In genomic region chr5:138508958-138509357, GRCh38 we compare ENCODE assay signal across 29 cellular contexts. TPM values are rescaled to one million over a fixed set of nuclear protein-coding genes. Genes with fewer than 3 reads are reported as not detected.
A peak's percentile ranks its signal among the peaks of the same experiment; 100 is the strongest.
DNase-seq lines count a peak whose midpoint lies in the region; ATAC-seq, FAIRE-seq and TF ChIP-seq lines count a peak whose summit lies in the region.
"Had no signal": no experiment of that assay in that cellular context is flagged by ENCODE, and none has a peak within 500 bp of the region (broad histone marks: within the 10 kb centered on the region; RNA-seq: fewer than 3 reads in every experiment).

No MANE protein-coding gene starts in this region.

- H3K4me3 Mint-ChIP-seq in MCF 10A (ENCODE audit: unreplicated experiment): no peak overlapping the region
- no peak overlapping the region for H3K4me3 Mint-ChIP-seq in activated T-helper 17 cell treated with anti-CD3 and anti-CD28 coated beads, Interleukin-2, amount 50 U/mL, for 72 hours
- no peak overlapping the region for H3K4me3 Mint-ChIP-seq in mesothelial cell of epicardium
- H3K4me3 Mint-ChIP-seq: activated naive CD4-positive, alpha-beta T cell treated with anti-CD3 and anti-CD28 coated beads, Interleukin-2, amount 50 U/mL, for 24 hours; T-helper 17 cell had no signal

- no peak for TF ChIP-seq CTCF in MCF 10A (IDR thresholded peaks at IDR 0.05; ENCODE audit: unreplicated experiment)
- no peak for TF ChIP-seq CTCF in breast epithelium (IDR thresholded peaks at IDR 0.05)
- no peak for TF ChIP-seq CTCF in lower lobe of right lung (IDR thresholded peaks at IDR 0.05)
- no peak for TF ChIP-seq CTCF in thyroid gland (IDR thresholded peaks at IDR 0.05)
- no peak for TF ChIP-seq CTCF in mesothelial cell of epicardium (IDR thresholded peaks at IDR 0.05; ENCODE audit: unreplicated experiment)

- H3K36me3 Mint-ChIP-seq in MCF 10A (ENCODE audit: insufficient read depth, unreplicated experiment): peaks cover 88% of the 10 kb centered on the region
- peaks cover 77% of the 10 kb centered on the region for H3K36me3 Mint-ChIP-seq in activated T-helper 17 cell treated with anti-CD3 and anti-CD28 coated beads, Interleukin-2, amount 50 U/mL, for 72 hours (ENCODE audit: low read depth)
- peaks cover 37% of the 10 kb centered on the region for H3K36me3 Mint-ChIP-seq in mesothelial cell of epicardium

- H3K4me1 ChIP-seq in breast epithelium (peaks cover 0 to 3% of the 10 kb centered on the region in 2 donors), lower lobe of right lung (peaks cover 20% of the 10 kb centered on the region), thyroid gland (peaks cover 15 to 28% of the 10 kb centered on the region in 2 donors)

- H3K27ac Mint-ChIP-seq in MCF 10A (ENCODE audit: low read depth, unreplicated experiment) (peak overlapping the region; percentile 80), mesothelial cell of epicardium (no peak overlapping the region)
- H3K27ac Mint-ChIP-seq in activated T-helper 17 cell treated with anti-CD3 and anti-CD28 coated beads, Interleukin-2, amount 50 U/mL, for 72 hours: peak overlapping the region; percentile 7
- H3K27ac Mint-ChIP-seq: activated naive CD4-positive, alpha-beta T cell treated with anti-CD3 and anti-CD28 coated beads, Interleukin-2, amount 50 U/mL, for 24 hours; progenitor cell of endocrine pancreas; T-helper 17 cell had no signal

- WGBS in thyroid gland, 2 donors: 24 to 48% methylated on average over 3 of the region's 3 CpGs

- H3K27me3 Mint-ChIP-seq in MCF 10A (ENCODE audit: insufficient read depth, unreplicated experiment) (no peaks in the 10 kb centered on the region), mesothelial cell of epicardium (ENCODE audit: low read depth) (no peaks in the 10 kb centered on the region)
- no peaks in the 10 kb centered on the region for H3K27me3 Mint-ChIP-seq in activated T-helper 17 cell treated with anti-CD3 and anti-CD28 coated beads, Interleukin-2, amount 50 U/mL, for 72 hours
- H3K27me3 Mint-ChIP-seq: activated naive CD4-positive, alpha-beta T cell treated with anti-CD3 and anti-CD28 coated beads, Interleukin-2, amount 50 U/mL, for 24 hours; progenitor cell of endocrine pancreas; T-helper 17 cell had no signal

- no peaks in the 10 kb centered on the region for H3K9me3 ChIP-seq in breast epithelium
- no peaks in the 10 kb centered on the region for H3K9me3 ChIP-seq in lower lobe of right lung
- H3K9me3 ChIP-seq in thyroid gland: no peaks in the 10 kb centered on the region
- H3K9me3 ChIP-seq: gastroesophageal sphincter, vagina had no signal

- ATAC-seq in activated T-helper 17 cell treated with anti-CD3 and anti-CD28 coated beads, Interleukin-2, amount 50 U/mL, for 72 hours (replicated peaks): no peak
- peak; percentile 78 to 83 for ATAC-seq in lower lobe of right lung
- ATAC-seq: gastroesophageal sphincter, GM12878, left lobe of liver, T-helper 17 cell had no signal

- H3K9me3 Mint-ChIP-seq in MCF 10A (ENCODE audit: unreplicated experiment) (no peaks in the 10 kb centered on the region), mesothelial cell of epicardium (no peaks in the 10 kb centered on the region)
- no peaks in the 10 kb centered on the region for H3K9me3 Mint-ChIP-seq in activated T-helper 17 cell treated with anti-CD3 and anti-CD28 coated beads, Interleukin-2, amount 50 U/mL, for 72 hours
- H3K9me3 Mint-ChIP-seq: activated naive CD4-positive, alpha-beta T cell treated with anti-CD3 and anti-CD28 coated beads, Interleukin-2, amount 50 U/mL, for 24 hours had no signal

- H3K4me1 Mint-ChIP-seq in MCF 10A (ENCODE audit: insufficient read depth, unreplicated experiment) (peaks cover 41% of the 10 kb centered on the region), mesothelial cell of epicardium (no peaks in the 10 kb centered on the region)
- no peaks in the 10 kb centered on the region for H3K4me1 Mint-ChIP-seq in activated T-helper 17 cell treated with anti-CD3 and anti-CD28 coated beads, Interleukin-2, amount 50 U/mL, for 72 hours
- H3K4me1 Mint-ChIP-seq: activated naive CD4-positive, alpha-beta T cell treated with anti-CD3 and anti-CD28 coated beads, Interleukin-2, amount 50 U/mL, for 24 hours had no signal

- POLR2A ChIA-PET in MCF 10A (lab: Yijun Ruan, JAX): interaction anchor here (1.0 to 10.9 kb wide), 6 partner anchors 9 to 330 kb away, joined by 4 to 276 read pairs (median 10); partner anchors contain the start of genes BRD8, EGR1, ETF1 and KIF20A

- no peak for DNase-seq in MCF 10A (ENCODE audit: unreplicated experiment)
- DNase-seq in breast epithelium (ENCODE audit: low spot score in 2 of 2): no peak
- DNase-seq in lower lobe of right lung: no peak
- no peak for DNase-seq in thyroid gland
- no peak for DNase-seq in HTR-8/SVneo (ENCODE audit: insufficient read length, low spot score)
- no peak for DNase-seq in medulla oblongata (ENCODE audit: extremely low spot score)
- no peak for DNase-seq in mesothelial cell of epicardium (ENCODE audit: low spot score in 2 of 2, unreplicated experiment in 2 of 2)
- DNase-seq: ACHN; activated CD4-positive, alpha-beta T cell treated with anti-CD3 and anti-CD28 coated beads for 4 hours; C1 segment of cervical spinal cord; DMS79 treated with DMSO at 0.1 percent for 48 hours; effector CD8-positive, alpha-beta T cell; H7; hippocampal formation; Kasumi-1; NCI-H1092 treated with DMSO at 0.1 percent for 48 hours; NCI-H2029; NCI-H2227 treated with DMSO at 0.1 percent for 48 hours; NCI-H748 treated with DMSO at 0.1 percent for 48 hours; substantia nigra; T-helper 17 cell had no signal

- H3K27me3 ChIP-seq in breast epithelium: no peaks in the 10 kb centered on the region
- no peaks in the 10 kb centered on the region for H3K27me3 ChIP-seq in lower lobe of right lung (ENCODE audit: low read depth)
- no peaks in the 10 kb centered on the region for H3K27me3 ChIP-seq in thyroid gland
- H3K27me3 ChIP-seq: gastroesophageal sphincter, vagina had no signal

- FAIRE-seq in HTR-8/SVneo (lab: Jason Lieb, UNC): no peak
- FAIRE-seq: GM12878 had no signal

- H3K27ac ChIP-seq in breast epithelium (no peak overlapping the region), lower lobe of right lung (peak overlapping the region; percentile 67), thyroid gland (peak overlapping the region; percentile 15 to 69 (median 21))
- H3K27ac ChIP-seq: gastroesophageal sphincter, SK-N-MC had no signal

- no TSS peak for BruUV-seq in MCF 10A (replicated peaks; lab: Mats Ljungman, UMichigan)

- TF ChIP-seq POLR2A in breast epithelium (IDR thresholded peaks at IDR 0.05): no peak
- TF ChIP-seq POLR2A in thyroid gland (IDR thresholded peaks at IDR 0.05): no peak

- intact Hi-C loops in MCF 10A (cut with micrococcal nuclease) (loop anchor here (10.0 kb wide), 1 partner anchor 154 kb away; the partner anchor contains the start of gene KDM3B), breast epithelium (cut with DNase I; ENCODE audit: low total_unique reads) (no loop called here), lower lobe of right lung (cut with DNase I) (loop anchor here (10.0 kb wide), 1 partner anchor 54 kb away; no protein-coding TSS in a partner anchor), thyroid gland (cut with DNase I) (no loop called here)

- H3K36me3 ChIP-seq in breast epithelium (peaks cover 4% of the 10 kb centered on the region), lower lobe of right lung (peaks cover 75% of the 10 kb centered on the region), thyroid gland (peaks cover 24 to 36% of the 10 kb centered on the region in 2 donors)

- CTCF ChIA-PET in MCF 10A (lab: Yijun Ruan, JAX): interaction anchor here (1.1 to 2.9 kb wide), 8 partner anchors 18 to 59 kb away, joined by 3 to 18 read pairs (median 10); partner anchors contain the start of genes EGR1 and ETF1

- H3K4me3 ChIP-seq in breast epithelium (no peak overlapping the region), lower lobe of right lung (no peak overlapping the region), thyroid gland (replicated peaks in 1 of 3) (no peak overlapping the region)
- H3K4me3 ChIP-seq: gastroesophageal sphincter, GM12878, SK-N-MC, vagina had no signal

RNA-seq across cellular contexts. Expression of gene ETF1, which starts 34.1 kb away (rescaled TPM):
- total RNA-seq in MCF 10A (2022): 307 and 349 TPM in 2 replicates
- 100 to 1,000 TPM in 2 of 3 donors, 10 to 100 TPM in 1; 95.4 to 112 (median 104) TPM for total RNA-seq in breast epithelium
- 100 to 1,000 TPM in 1 of 2 donors, 10 to 100 TPM in 1; 73.0 to 159 TPM for total RNA-seq in activated T-helper 17 cell treated with anti-CD3 and anti-CD28 coated beads, Interleukin-2, amount 50 U/mL, for 72 hours
- total RNA-seq in lower lobe of right lung: 90.7 TPM
- total RNA-seq in thyroid gland: 10 to 100 TPM; 64.9 to 84.9 (median 80.4) TPM
- 76.6 to 77.7 TPM (median 77.6 TPM) in 3 replicates for total RNA-seq in mesothelial cell of epicardium

RNA-seq across cellular contexts. Expression of gene EGR1, which starts 43.7 kb away (rescaled TPM):
- total RNA-seq in MCF 10A (2022) (92.3 and 189 TPM in 2 replicates), breast epithelium (10 to 100 TPM; 11.8 to 61.0 (median 18.4) TPM), lower lobe of right lung (78.2 TPM), thyroid gland (10 to 100 TPM in 3 of 4 donors, 1 to 10 TPM in 1; 5.1 to 72.3 (median 15.3) TPM), mesothelial cell of epicardium (701 to 737 TPM (median 733 TPM) in 3 replicates)
- 10 to 100 TPM; 14.0 to 77.6 TPM for total RNA-seq in activated T-helper 17 cell treated with anti-CD3 and anti-CD28 coated beads, Interleukin-2, amount 50 U/mL, for 72 hours

Comparison
In these comparisons a context has a peak if more than half of its experiments do, and no peak if none do; other contexts are left out.
1. intact Hi-C loops: an anchor here in MCF 10A (10.0 kb wide) and lower lobe of right lung (10.0 kb wide); none called in breast epithelium and thyroid gland.
2. H3K27ac ChIP-seq: peak in lower lobe of right lung (single experiment) and thyroid gland (3 of 3); none in breast epithelium (0 of 2).